8 cellular contexts compared by ENCODE assay signal in the genomic region with DNA sequence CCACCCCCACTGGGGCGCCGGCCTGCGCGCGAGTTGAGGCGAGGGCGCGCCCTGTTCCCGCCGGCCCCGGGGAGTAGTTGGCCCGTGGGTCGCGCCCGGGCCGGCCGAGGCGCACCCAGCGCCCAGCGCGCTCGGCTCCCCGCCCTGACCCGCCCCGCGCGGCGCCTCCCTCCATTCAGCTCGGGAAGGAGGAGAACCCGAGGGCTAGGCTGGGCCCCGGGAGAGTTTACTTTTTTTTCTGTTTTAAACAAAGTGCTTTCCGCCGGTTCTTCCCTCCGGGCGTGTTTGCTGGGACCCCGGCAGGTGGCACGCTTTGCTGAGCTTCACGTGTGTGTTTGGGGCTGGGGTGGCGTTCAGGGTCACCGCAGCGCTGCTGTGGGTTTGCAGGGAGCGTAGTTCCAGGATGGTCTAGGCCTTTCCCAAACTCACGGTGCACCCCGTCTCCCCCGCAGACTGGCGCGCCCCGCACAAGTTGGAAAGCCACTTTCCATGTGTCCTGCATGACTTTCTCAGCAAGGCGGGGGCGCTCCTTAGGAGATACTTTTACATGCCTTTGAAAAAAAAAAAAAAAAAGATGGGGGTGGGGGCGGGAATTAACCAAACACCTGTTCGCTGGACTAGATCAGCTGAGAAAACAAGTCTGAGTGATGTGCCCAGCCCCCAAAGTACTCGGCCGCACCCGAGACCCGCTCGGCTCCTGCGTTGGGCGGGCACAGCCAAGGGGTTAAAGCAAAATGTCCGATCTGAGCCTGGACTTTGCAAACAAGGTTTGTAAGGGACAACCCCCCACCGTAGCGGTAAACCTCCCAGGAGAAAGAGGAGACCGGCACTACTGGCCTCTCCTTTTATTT. TPM values are rescaled to one million over a fixed set of nuclear protein-coding genes. Genes with fewer than 3 reads are reported as not detected.
A peak's percentile ranks its signal among the peaks of the same experiment; 100 is the strongest.
DNase-seq lines count a peak whose midpoint lies in the region; ATAC-seq and TF ChIP-seq lines count a peak whose summit lies in the region.

No MANE protein-coding gene starts in this region.

- H3K4me1 ChIP-seq in ES-I3 (ENCODE audit: insufficient read depth, low read length) = peaks cover 30% of the 10 kb centered on the region
- H3K4me1 ChIP-seq in effector memory CD4-positive, alpha-beta T cell (ENCODE audit: control insufficient read depth, insufficient read depth, low read length, poor library complexity, severe bottlenecking) = peaks cover 36% of the 10 kb centered on the region

- H3K27ac Mint-ChIP-seq in activated CD8-positive, alpha-beta T cell treated with anti-CD3 and anti-CD28 coated beads, Interleukin-2, amount 10 ng/mL, durations not matched to agents 7 days and 5 days = peak overlapping the region; percentile 53
- peak overlapping the region; percentile 80 for H3K27ac Mint-ChIP-seq in mesothelial cell of epicardium

- H3K27ac ChIP-seq in effector memory CD4-positive, alpha-beta T cell (ENCODE audit: insufficient read depth, low read length, poor library complexity, severe bottlenecking) = peak overlapping the region; percentile 65

- DNase-seq in NCI-H1105 (lab: John Stamatoyannopoulos, UW) = peak; percentile 61
- DNase-seq in activated CD8-positive, alpha-beta T cell treated with anti-CD3 and anti-CD28 coated beads, Interleukin-2, amount 10 ng/mL, durations not matched to agents 7 days and 5 days = peak; percentile 62
- peak; percentile 36 to 48 (median 37) for DNase-seq in effector memory CD4-positive, alpha-beta T cell
- peak; percentile 29 to 57 for DNase-seq in mesothelial cell of epicardium (ENCODE audit: low spot score in 2 of 2, unreplicated experiment in 2 of 2)
- peak; percentile 56 to 72 (median 66) for DNase-seq in stimulated activated naive CD4-positive, alpha-beta T cell (lab: John Stamatoyannopoulos, UW)

- peaks cover 31% of the 10 kb centered on the region for H3K4me1 Mint-ChIP-seq in activated CD8-positive, alpha-beta T cell treated with anti-CD3 and anti-CD28 coated beads, Interleukin-2, amount 10 ng/mL, durations not matched to agents 7 days and 5 days (ENCODE audit: low read depth)
- peaks cover 13% of the 10 kb centered on the region for H3K4me1 Mint-ChIP-seq in mesothelial cell of epicardium

- no peaks in the 10 kb centered on the region for H3K9me3 Mint-ChIP-seq in activated CD8-positive, alpha-beta T cell treated with anti-CD3 and anti-CD28 coated beads, Interleukin-2, amount 10 ng/mL, durations not matched to agents 7 days and 5 days (ENCODE audit: insufficient read depth)
- H3K9me3 Mint-ChIP-seq in mesothelial cell of epicardium = no peaks in the 10 kb centered on the region

- no peak for TF ChIP-seq CTCF in mesothelial cell of epicardium (IDR thresholded peaks at IDR 0.05; ENCODE audit: unreplicated experiment)

- CTCF ChIA-PET in activated CD8-positive, alpha-beta T cell treated with anti-CD3 and anti-CD28 coated beads, Interleukin-2, amount 10 ng/mL, durations not matched to agents 7 days and 5 days (lab: Charles Lee) = interaction anchor here (1.1 to 20.5 kb wide), 4 partner anchors 12 to 32 kb away, joined by 3 to 457 read pairs (median 6); no protein-coding TSS in a partner anchor

- peak overlapping the region; percentile 85 for H3K9ac ChIP-seq in ES-I3 (ENCODE audit: low read depth, low read length)

- H3K9me3 ChIP-seq in ES-I3 (ENCODE audit: control insufficient read depth, insufficient read depth, low read length) = no peaks in the 10 kb centered on the region
- no peaks in the 10 kb centered on the region for H3K9me3 ChIP-seq in effector memory CD4-positive, alpha-beta T cell (ENCODE audit: control insufficient read depth, low read length)

- no peaks in the 10 kb centered on the region for H3K36me3 ChIP-seq in ES-I3 (ENCODE audit: insufficient read depth, low read length)
- H3K36me3 ChIP-seq in effector memory CD4-positive, alpha-beta T cell (ENCODE audit: control insufficient read depth, insufficient read depth, low read length) = no peaks in the 10 kb centered on the region

- POLR2A ChIA-PET in activated CD8-positive, alpha-beta T cell treated with anti-CD3 and anti-CD28 coated beads, Interleukin-2, amount 10 ng/mL, durations not matched to agents 7 days and 5 days (lab: Charles Lee) = no interaction called here

- peak overlapping the region; percentile 78 for H3K4me3 Mint-ChIP-seq in activated CD8-positive, alpha-beta T cell treated with anti-CD3 and anti-CD28 coated beads, Interleukin-2, amount 10 ng/mL, durations not matched to agents 7 days and 5 days
- H3K4me3 Mint-ChIP-seq in mesothelial cell of epicardium = peak overlapping the region; percentile 85

- peak; percentile 62 for ATAC-seq in activated CD8-positive, alpha-beta T cell treated with anti-CD3 and anti-CD28 coated beads, Interleukin-2, amount 10 ng/mL, durations not matched to agents 7 days and 5 days
- ATAC-seq in GM19023 (IDR thresholded peaks at IDR 0.05; ENCODE audit: unreplicated experiment) (no peak), HG03378 (IDR thresholded peaks at IDR 0.05; ENCODE audit: unreplicated experiment) (no peak)

- peak overlapping the region; percentile 81 for H3K4me3 ChIP-seq in effector memory CD4-positive, alpha-beta T cell (ENCODE audit: insufficient read depth, low read depth, low read length, poor library complexity, severe bottlenecking)

- no peaks in the 10 kb centered on the region for H3K27me3 ChIP-seq in effector memory CD4-positive, alpha-beta T cell (replicated peaks; ENCODE audit: control insufficient read depth, insufficient read depth, low read length, poor library complexity, severe bottlenecking)

- no peaks in the 10 kb centered on the region for H3K36me3 Mint-ChIP-seq in activated CD8-positive, alpha-beta T cell treated with anti-CD3 and anti-CD28 coated beads, Interleukin-2, amount 10 ng/mL, durations not matched to agents 7 days and 5 days (ENCODE audit: low read depth)
- H3K36me3 Mint-ChIP-seq in mesothelial cell of epicardium = no peaks in the 10 kb centered on the region

- peaks cover 53% of the 10 kb centered on the region for H3K27me3 Mint-ChIP-seq in activated CD8-positive, alpha-beta T cell treated with anti-CD3 and anti-CD28 coated beads, Interleukin-2, amount 10 ng/mL, durations not matched to agents 7 days and 5 days (ENCODE audit: low read depth)
- H3K27me3 Mint-ChIP-seq in mesothelial cell of epicardium (ENCODE audit: low read depth) = peaks cover 44% of the 10 kb centered on the region

RNA-seq across cellular contexts. Expression of gene ITGA6, which starts 0.8 kb away (rescaled TPM):
- total RNA-seq in activated CD8-positive, alpha-beta T cell treated with anti-CD3 and anti-CD28 coated beads, Interleukin-2, amount 10 ng/mL, durations not matched to agents 7 days and 5 days = 10 to 100 TPM; 14.6 to 15.0 TPM
- 32.3 to 40.5 TPM (median 33.3 TPM) in 3 replicates for total RNA-seq in mesothelial cell of epicardium
